ENCODE assay signal across 16 cellular contexts in the genomic region with DNA sequence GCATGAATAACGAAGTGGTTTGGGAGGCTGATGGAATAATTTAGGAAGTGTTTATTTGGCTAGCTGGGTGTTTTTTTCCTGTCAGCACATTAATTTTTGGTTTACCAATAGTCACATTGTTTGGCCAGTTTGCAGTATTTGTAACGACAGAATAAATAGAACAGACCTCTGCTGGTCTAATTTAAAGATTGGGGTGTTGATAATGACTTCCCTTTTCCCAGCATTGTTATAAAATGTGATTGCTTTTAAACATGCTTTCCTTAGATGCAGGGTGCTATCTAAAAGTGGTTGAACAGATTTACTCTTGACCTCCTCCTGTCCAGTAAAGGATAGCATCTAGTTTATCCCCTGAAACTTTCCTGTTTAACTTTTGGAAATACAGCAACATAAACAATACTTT.
DNase-seq lines count a peak whose midpoint lies in the region; ATAC-seq and TF ChIP-seq lines count a peak whose summit lies in the region.
"Had no signal": no experiment of that assay in that cellular context is flagged by ENCODE, and none has a peak within 500 bp of the region (broad histone marks: within the 10 kb centered on the region; RNA-seq: fewer than 3 reads in every experiment).

No MANE protein-coding gene starts in this region.

- no peak overlapping the region for H3K4me3 ChIP-seq in left ventricle myocardium inferior
- no peak overlapping the region for H3K4me3 ChIP-seq in right atrium auricular region
- H3K4me3 ChIP-seq in fibroblast of villous mesenchyme (ENCODE audit: low read depth, low read length), result no peak overlapping the region
- H3K4me3 ChIP-seq in skeletal muscle tissue (ENCODE audit: low read length in 3 of 3), result no peak overlapping the region
- H3K4me3 ChIP-seq: BLaER1, PC-9 had no signal

- intact Hi-C loops in left ventricle myocardium inferior (cut with micrococcal nuclease), result no loop called here

- peaks cover 12% of the 10 kb centered on the region for H3K36me3 ChIP-seq in left ventricle myocardium inferior
- no peaks in the 10 kb centered on the region for H3K36me3 ChIP-seq in right atrium auricular region
- no peaks in the 10 kb centered on the region for H3K36me3 ChIP-seq in skeletal muscle tissue (ENCODE audit: control insufficient read depth in 3 of 3, insufficient read depth in 3 of 3, low read length in 3 of 3)
- H3K36me3 ChIP-seq: BLaER1 had no signal

- H3K27me3 ChIP-seq in left ventricle myocardium inferior (ENCODE audit: low read depth) (no peaks in the 10 kb centered on the region), right atrium auricular region (no peaks in the 10 kb centered on the region), skeletal muscle tissue (ENCODE audit: control insufficient read depth in 3 of 3, insufficient read depth in 3 of 3, low read length in 3 of 3) (no peaks in the 10 kb centered on the region)
- H3K27me3 ChIP-seq: BLaER1 had no signal

- no peaks in the 10 kb centered on the region for H3K9me3 ChIP-seq in left ventricle myocardium inferior (replicated peaks)
- no peaks in the 10 kb centered on the region for H3K9me3 ChIP-seq in right atrium auricular region
- no peaks in the 10 kb centered on the region for H3K9me3 ChIP-seq in skeletal muscle tissue (ENCODE audit: control insufficient read depth in 3 of 3, low read length in 3 of 3)
- H3K9me3 ChIP-seq: BLaER1, Caco-2 had no signal

- no peak overlapping the region for H3K9ac ChIP-seq in skeletal muscle tissue (ENCODE audit: low read depth in 1 of 3, low read length in 3 of 3)
- H3K9ac ChIP-seq: BLaER1 had no signal

- DNase-seq in left ventricle myocardium inferior (no peak), right atrium auricular region (ENCODE audit: low spot score) (no peak), fibroblast of villous mesenchyme (ENCODE audit: low read depth) (peak; percentile 15), Ammon's horn (ENCODE audit: low spot score) (no peak), hippocampal formation (lab: John Stamatoyannopoulos, UW) (no peak)
- DNase-seq: Caco-2; CD4-positive, alpha-beta T cell; H7; KBM-7; NCI-H1436 treated with DMSO at 0.1 percent for 48 hours; NCI-H1930; PC-9; RPMI8226 had no signal

- peaks cover 41% of the 10 kb centered on the region for H3K4me1 ChIP-seq in left ventricle myocardium inferior
- H3K4me1 ChIP-seq in right atrium auricular region, result peaks cover 0 to 12% of the 10 kb centered on the region in 2 donors
- H3K4me1 ChIP-seq in skeletal muscle tissue (ENCODE audit: control insufficient read depth in 3 of 3, insufficient read depth in 3 of 3, low read length in 3 of 3), result peaks cover 19 to 33% (median 23%) of the 10 kb centered on the region in 3 donors
- H3K4me1 ChIP-seq: BLaER1, Caco-2 had no signal

- ATAC-seq in HG02642 (IDR thresholded peaks at IDR 0.05; ENCODE audit: poor library complexity, unreplicated experiment), result no peak

- no peak for TF ChIP-seq CTCF in left ventricle myocardium inferior (IDR thresholded peaks at IDR 0.05; ENCODE audit: borderline replicate concordance)
- no peak for TF ChIP-seq CTCF in right atrium auricular region (IDR thresholded peaks at IDR 0.05)
- no peak for TF ChIP-seq CTCF in fibroblast of villous mesenchyme (IDR thresholded peaks at IDR 0.05; ENCODE audit: insufficient read depth, low read depth, low read length)

- H3K27ac ChIP-seq in left ventricle myocardium inferior (replicated peaks), result peak overlapping the region; percentile 77
- H3K27ac ChIP-seq in right atrium auricular region, result peak overlapping the region in 1 of 2 donors; percentile 25
- H3K27ac ChIP-seq in skeletal muscle tissue (ENCODE audit: low read depth, low read length), result peak overlapping the region; percentile 28
- H3K27ac ChIP-seq: BLaER1, PC-9 had no signal
